14 cellular contexts compared by ENCODE assay signal in genomic region chr11:7485136-7485853, GRCh38. TPM values are rescaled to one million over a fixed set of nuclear protein-coding genes. Genes with fewer than 3 reads are reported as not detected.
A peak's percentile ranks its signal among the peaks of the same experiment; 100 is the strongest.
DNase-seq lines count a peak whose midpoint lies in the region; ATAC-seq, FAIRE-seq and TF ChIP-seq lines count a peak whose summit lies in the region.
"Had no signal": no experiment of that assay in that cellular context is flagged by ENCODE, and none has a peak within 500 bp of the region (broad histone marks: within the 10 kb centered on the region; RNA-seq: fewer than 3 reads in every experiment).

TSS of gene OLFML1 (plus strand) at chr11:7485506. CDS start at chr11:7485876, 370 bp downstream.

- no peaks in the 10 kb centered on the region for H3K9me3 Mint-ChIP-seq in endodermal cell
- no peaks in the 10 kb centered on the region for H3K9me3 Mint-ChIP-seq in activated CD4-positive, alpha-beta T cell treated with anti-CD3 and anti-CD28 coated beads for 36 hours (ENCODE audit: low read depth)
- H3K9me3 Mint-ChIP-seq: activated CD4-positive, alpha-beta memory T cell treated with anti-CD3 and anti-CD28 coated beads, Interleukin-2, amount 10 ng/mL, durations not matched to agents 7 days and 5 days had no signal

- no peaks in the 10 kb centered on the region for H3K36me3 Mint-ChIP-seq in endodermal cell (ENCODE audit: low read depth)
- H3K36me3 Mint-ChIP-seq in activated CD4-positive, alpha-beta T cell treated with anti-CD3 and anti-CD28 coated beads for 36 hours (ENCODE audit: low read depth), result no peaks in the 10 kb centered on the region

- H3K27ac ChIP-seq in endodermal cell (ENCODE audit: low read depth, low read length) (no peak within 1 kb of the TSS), right lobe of liver (no peak within 1 kb of the TSS), smooth muscle cell (ENCODE audit: low read depth) (no peak within 1 kb of the TSS), small intestine (ENCODE audit: low read depth in 1 of 2, low read length in 1 of 2) (peak within 1 kb of the TSS in 1 of 2 donors; percentile 50)

- peaks cover 25% of the 10 kb centered on the region for H3K4me1 Mint-ChIP-seq in endodermal cell
- H3K4me1 Mint-ChIP-seq in activated CD4-positive, alpha-beta T cell treated with anti-CD3 and anti-CD28 coated beads for 36 hours, result no peaks in the 10 kb centered on the region
- H3K4me1 Mint-ChIP-seq: activated CD4-positive, alpha-beta memory T cell treated with anti-CD3 and anti-CD28 coated beads, Interleukin-2, amount 10 ng/mL, durations not matched to agents 7 days and 5 days had no signal

- H4K20me1 ChIP-seq in smooth muscle cell (ENCODE audit: low read depth), result no peaks in the 10 kb centered on the region

- no peak for FAIRE-seq in small intestine (lab: Jason Lieb, UNC)
- FAIRE-seq: keratinocyte had no signal

- H3K9ac ChIP-seq in endodermal cell (ENCODE audit: extremely low read depth, low read length, poor library complexity, severe bottlenecking) (no peak within 1 kb of the TSS), smooth muscle cell (ENCODE audit: low read depth) (no peak within 1 kb of the TSS)

- no peaks in the 10 kb centered on the region for H3K9me3 ChIP-seq in endodermal cell (ENCODE audit: control insufficient read depth, low read length)
- H3K9me3 ChIP-seq in right lobe of liver, result no peaks in the 10 kb centered on the region
- no peaks in the 10 kb centered on the region for H3K9me3 ChIP-seq in smooth muscle cell (replicated peaks; ENCODE audit: low read depth)
- no peaks in the 10 kb centered on the region for H3K9me3 ChIP-seq in small intestine (ENCODE audit: control insufficient read depth, low read depth)
- H3K9me3 ChIP-seq: BE2C had no signal

- CTCF ChIA-PET in activated CD4-positive, alpha-beta T cell treated with anti-CD3 and anti-CD28 coated beads for 36 hours (lab: Charles Lee), result interaction anchor here (0.6 to 1.2 kb wide), 4 partner anchors 9 to 387 kb away, joined by 3 to 5 read pairs (median 3); no protein-coding TSS in a partner anchor

- no peak within 1 kb of the TSS for H3K4me2 ChIP-seq in smooth muscle cell

- no peaks in the 10 kb centered on the region for H3F3A ChIP-seq in smooth muscle cell (ENCODE audit: low read depth)

- DNase-seq in AG20443 (ENCODE audit: low spot score) (peak; percentile 50), endodermal cell (peak; percentile 61), right lobe of liver (peak in 2 of 3 donors; percentile 26 to 67), smooth muscle cell (lab: John Stamatoyannopoulos, UW; ENCODE audit: unreplicated experiment) (no peak), SW 1271 (lab: John Stamatoyannopoulos, UW) (no peak), small intestine (no peak)
- no peak for DNase-seq in activated CD4-positive, alpha-beta T cell treated with anti-CD3 and anti-CD28 coated beads for 36 hours
- DNase-seq: activated CD4-positive, alpha-beta memory T cell treated with anti-CD3 and anti-CD28 coated beads, Interleukin-2, amount 10 ng/mL, durations not matched to agents 7 days and 5 days; BE2C; GDM1; NCI-H1930 had no signal

- 94 to 96% methylated on average over 7 to 9 of the region's 10 CpGs for WGBS in endodermal cell (ENCODE audit: insufficient coverage in 1 of 2, insufficient read length in 1 of 2), 2 experiments
- WGBS in right lobe of liver (ENCODE audit: insufficient coverage, low coverage, low lambda C conversion rate, missing lambda C conversion rate), result 32% methylated on average over 6 of the region's 10 CpGs
- WGBS in smooth muscle cell (ENCODE audit: low lambda C conversion rate), result 85% methylated on average over 10 of the region's 10 CpGs
- WGBS in small intestine, 3 donors, result 50 to 68% (median 56%) methylated on average over 10 of the region's 10 CpGs

- no peaks in the 10 kb centered on the region for H3K27me3 Mint-ChIP-seq in endodermal cell (ENCODE audit: insufficient read depth)
- no peaks in the 10 kb centered on the region for H3K27me3 Mint-ChIP-seq in activated CD4-positive, alpha-beta T cell treated with anti-CD3 and anti-CD28 coated beads for 36 hours

- no peaks in the 10 kb centered on the region for H3K27me3 ChIP-seq in endodermal cell (ENCODE audit: control insufficient read depth, insufficient read depth, low read length, poor library complexity, severe bottlenecking)
- no peaks in the 10 kb centered on the region for H3K27me3 ChIP-seq in right lobe of liver
- no peaks in the 10 kb centered on the region for H3K27me3 ChIP-seq in smooth muscle cell (ENCODE audit: low read depth)
- H3K27me3 ChIP-seq in small intestine (ENCODE audit: control insufficient read depth in 2 of 2, insufficient read depth in 2 of 2, low read length in 2 of 2), result no peaks in the 10 kb centered on the region
- H3K27me3 ChIP-seq: BE2C had no signal

- H3K4me1 ChIP-seq in endodermal cell (ENCODE audit: control insufficient read depth, insufficient read depth, low read length) (peaks cover 10% of the 10 kb centered on the region), right lobe of liver (no peaks in the 10 kb centered on the region), smooth muscle cell (ENCODE audit: low read depth) (no peaks in the 10 kb centered on the region), small intestine (ENCODE audit: control insufficient read depth in 2 of 2, insufficient read depth in 1 of 2, low read depth in 1 of 2, low read length in 1 of 2) (no peaks in the 10 kb centered on the region)
- H3K4me1 ChIP-seq: BE2C had no signal

- H3K27ac Mint-ChIP-seq in endodermal cell, result peak within 1 kb of the TSS; percentile 59
- no peak within 1 kb of the TSS for H3K27ac Mint-ChIP-seq in activated CD4-positive, alpha-beta T cell treated with anti-CD3 and anti-CD28 coated beads for 36 hours
- H3K27ac Mint-ChIP-seq: activated CD4-positive, alpha-beta memory T cell treated with anti-CD3 and anti-CD28 coated beads, Interleukin-2, amount 10 ng/mL, durations not matched to agents 7 days and 5 days had no signal

- H3K79me2 ChIP-seq in smooth muscle cell (ENCODE audit: low read depth), result no peaks in the 10 kb centered on the region

- POLR2A ChIA-PET in activated CD4-positive, alpha-beta T cell treated with anti-CD3 and anti-CD28 coated beads for 36 hours (lab: Charles Lee), result no interaction called here

- TF ChIP-seq CTCF in endodermal cell (conservative IDR thresholded peaks at IDR 0.05) (no peak), right lobe of liver (IDR thresholded peaks at IDR 0.05) (no peak), smooth muscle cell (IDR thresholded peaks at IDR 0.05; ENCODE audit: borderline replicate concordance, insufficient read depth, poor library complexity, severe bottlenecking) (no peak)

- H3K4me3 ChIP-seq in endodermal cell (ENCODE audit: low read length) (peak within 1 kb of the TSS; percentile 3), right lobe of liver (peak within 1 kb of the TSS; percentile 12 to 36 (median 15)), smooth muscle cell (peak within 1 kb of the TSS; percentile 32), small intestine (ENCODE audit: low read depth in 1 of 2, low read length in 2 of 2) (peak within 1 kb of the TSS in 1 of 2 donors; percentile 29)

- H3K36me3 ChIP-seq in endodermal cell (ENCODE audit: control insufficient read depth, insufficient read depth, low read length) (no peaks in the 10 kb centered on the region), right lobe of liver (no peaks in the 10 kb centered on the region), smooth muscle cell (ENCODE audit: low read depth) (no peaks in the 10 kb centered on the region), small intestine (ENCODE audit: control insufficient read depth in 2 of 2, insufficient read depth in 2 of 2, low read length in 2 of 2) (no peaks in the 10 kb centered on the region)
- H3K36me3 ChIP-seq: BE2C had no signal

- TF ChIP-seq POLR2A in right lobe of liver (IDR thresholded peaks at IDR 0.05), result no peak

- intact Hi-C loops in right lobe of liver (cut with DNase I), result no loop called here
- intact Hi-C loops in activated CD4-positive, alpha-beta T cell treated with anti-CD3 and anti-CD28 coated beads for 36 hours (cut with DNase I, micrococcal nuclease), result no loop called here

- no peak within 1 kb of the TSS for H2AFZ ChIP-seq in smooth muscle cell (ENCODE audit: low read depth)

- no peak within 1 kb of the TSS for H3K4me3 Mint-ChIP-seq in endodermal cell
- no peak within 1 kb of the TSS for H3K4me3 Mint-ChIP-seq in activated CD4-positive, alpha-beta T cell treated with anti-CD3 and anti-CD28 coated beads for 36 hours
- H3K4me3 Mint-ChIP-seq: activated CD4-positive, alpha-beta memory T cell treated with anti-CD3 and anti-CD28 coated beads, Interleukin-2, amount 10 ng/mL, durations not matched to agents 7 days and 5 days had no signal

- ATAC-seq in right lobe of liver, result peak; percentile 84 to 92 (median 90)
- no peak for ATAC-seq in activated CD4-positive, alpha-beta T cell treated with anti-CD3 and anti-CD28 coated beads for 36 hours
- ATAC-seq in GM21526 (IDR thresholded peaks at IDR 0.05; ENCODE audit: low FRiP score, unreplicated experiment), result no peak

RNA-seq across cellular contexts. Expression of gene OLFML1, which starts in this region (rescaled TPM):
- total RNA-seq in endodermal cell (1 to 10 TPM in 1 of 2 donors, under 1 TPM in 1; 0.81 to 1.5 TPM), right lobe of liver (1 to 10 TPM; 2.2 to 5.5 (median 3.0) TPM), smooth muscle cell (not detected in 2 replicates)
- 0.75 TPM for polyA plus RNA-seq in endodermal cell (2013, experiment 1 of 2)
- polyA plus RNA-seq in endodermal cell (2013, experiment 2 of 2), result 0.66 TPM
- polyA plus RNA-seq in smooth muscle cell (0.14 and 0.22 TPM in 2 replicates), small intestine (1 to 10 TPM in 1 of 3 donors, under 1 TPM in 1, not detected in 1; 0.81 to 2.5 TPM)
- not detected for total RNA-seq in activated CD4-positive, alpha-beta T cell treated with anti-CD3 and anti-CD28 coated beads for 36 hours
- total RNA-seq: activated CD4-positive, alpha-beta memory T cell treated with anti-CD3 and anti-CD28 coated beads, Interleukin-2, amount 10 ng/mL, durations not matched to agents 7 days and 5 days; T-helper 1 cell treated with Interleukin-12 subunit alpha and Interleukin-12 subunit beta and Interleukin-4 antibody, amounts not matched to agents 30 ng/mL and 1 ng/mL, for 36 hours had no signal
- polyA plus RNA-seq: keratinocyte had no signal

Comparison
In these comparisons a context has a peak if more than half of its experiments do, and no peak if none do; other contexts are left out.
1. DNase-seq: peak in AG20443 (single experiment), endodermal cell (single experiment) and right lobe of liver (2 of 3); none in smooth muscle cell (single experiment), activated CD4-positive, alpha-beta T cell treated with anti-CD3 and anti-CD28 coated beads for 36 hours (single experiment), SW 1271 (0 of 2) and small intestine (single experiment).
2. ATAC-seq: peak in right lobe of liver (4 of 4); none in activated CD4-positive, alpha-beta T cell treated with anti-CD3 and anti-CD28 coated beads for 36 hours (single experiment) and GM21526 (single experiment).